In the genomic region with DNA sequence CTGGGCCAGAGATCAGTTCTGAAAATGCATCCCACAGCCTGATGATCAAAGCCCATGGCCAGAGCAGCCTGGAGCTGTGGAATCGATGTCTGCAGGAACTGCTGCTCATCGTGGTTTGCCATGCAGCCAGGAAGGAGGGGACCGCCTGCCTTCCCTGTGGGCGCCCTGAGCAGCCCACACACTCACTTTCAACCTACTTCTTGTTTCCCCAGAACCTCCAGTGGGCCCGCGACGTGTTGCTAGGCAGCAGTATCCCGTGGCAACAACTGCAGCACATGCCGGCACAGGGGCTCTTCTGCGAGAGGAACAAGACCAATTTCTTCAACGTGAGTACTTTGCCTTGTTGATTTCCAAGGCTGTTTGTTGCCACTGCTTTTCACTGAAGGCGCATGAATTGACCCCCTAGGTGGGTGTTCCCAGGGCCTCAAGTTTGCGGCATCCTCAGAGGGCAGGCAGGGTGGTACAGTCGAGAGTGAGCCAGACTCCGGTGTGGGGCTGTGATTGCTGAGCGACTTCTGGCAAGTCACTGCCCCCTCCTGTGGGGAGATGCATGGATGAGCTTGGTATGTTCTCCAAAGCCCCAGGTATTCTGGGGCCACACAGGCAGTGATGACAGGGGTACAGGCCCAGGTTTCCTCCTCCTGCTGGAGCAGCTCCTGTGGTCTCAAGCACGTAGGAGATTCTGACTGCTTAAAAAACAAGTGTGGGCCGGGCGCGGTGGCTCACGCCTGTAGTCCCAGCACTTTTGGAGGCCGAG, we compare ENCODE assay signal across 9 cellular contexts. TPM values are rescaled to one million over a fixed set of nuclear protein-coding genes. Genes with fewer than 3 reads are reported as not detected.
DNase-seq lines count a peak whose midpoint lies in the region; ATAC-seq, FAIRE-seq and TF ChIP-seq lines count a peak whose summit lies in the region.
"Had no signal": no experiment of that assay in that cellular context is flagged by ENCODE, and none has a peak within 500 bp of the region (broad histone marks: within the 10 kb centered on the region; RNA-seq: fewer than 3 reads in every experiment).

No MANE protein-coding gene starts in this region.

- FAIRE-seq in small intestine (lab: Jason Lieb, UNC): no peak

- no peaks in the 10 kb centered on the region for H3K27me3 ChIP-seq in layer of hippocampus (ENCODE audit: control insufficient read depth, insufficient read depth, low read length)
- no peaks in the 10 kb centered on the region for H3K27me3 ChIP-seq in small intestine (ENCODE audit: control insufficient read depth in 2 of 2, insufficient read depth in 2 of 2, low read length in 2 of 2)
- no peaks in the 10 kb centered on the region for H3K27me3 ChIP-seq in GM23248 (replicated peaks; ENCODE audit: insufficient read depth)

- H3K9me2 ChIP-seq in GM23248 (ENCODE audit: insufficient read depth): no peaks in the 10 kb centered on the region

- no peak overlapping the region for H2AFZ ChIP-seq in GM23248

- TF ChIP-seq POLR2A in NB4 (IDR thresholded peaks at IDR 0.05; ENCODE audit: extremely low read depth, insufficient read length): no peak

- in situ Hi-C loops in GM23248 (cut with MboI): no loop called here

- H3K4me1 ChIP-seq in small intestine (ENCODE audit: control insufficient read depth in 2 of 2, insufficient read depth in 1 of 2, low read depth in 1 of 2, low read length in 1 of 2) (no peaks in the 10 kb centered on the region), GM23248 (ENCODE audit: insufficient read depth) (0 out of 2 replicates have a peak, but pooled peaks cover 7% of the 10 kb centered on the region)

- H3K79me2 ChIP-seq in GM23248 (ENCODE audit: insufficient read depth): no peaks in the 10 kb centered on the region

- no peak overlapping the region for H3K9ac ChIP-seq in GM23248

- DNase-seq in NB4 (ENCODE audit: low read depth) (peak; percentile 75), small intestine (no peak), GM23248 (no peak), MCF 10A (ENCODE audit: unreplicated experiment) (no peak)
- peak; percentile 46 to 60 for DNase-seq in activated T-cell treated with anti-CD3 and anti-CD28 coated beads, Interleukin-2, amount 50 U/mL, for 72 hours
- DNase-seq in stimulated activated CD8-positive, alpha-beta memory T cell treated with anti-CD3 and anti-CD28 coated beads, Interleukin-15, amount 100 ng/mL, for 48 hours (ENCODE audit: low read depth in 2 of 2): peak; percentile 47 to 63

- CTCF ChIA-PET in MCF 10A (lab: Yijun Ruan, JAX): interaction anchor here (0.6 kb wide), 1 partner anchor 100 kb away, joined by 3 read pairs; no protein-coding TSS in a partner anchor

- H3K4me2 ChIP-seq in GM23248 (ENCODE audit: unreplicated experiment): no peak overlapping the region

- H3F3A ChIP-seq in GM23248 (ENCODE audit: insufficient read depth): 0 out of 2 replicates have a peak, but pooled peaks cover 9% of the 10 kb centered on the region

- H3K27ac Mint-ChIP-seq in activated T-cell treated with anti-CD3 and anti-CD28 coated beads, Interleukin-2, amount 50 U/mL, for 72 hours: no peak overlapping the region
- no peak overlapping the region for H3K27ac Mint-ChIP-seq in MCF 10A (ENCODE audit: low read depth, unreplicated experiment)

- intact Hi-C loops in MCF 10A (cut with micrococcal nuclease): no loop called here

- peaks cover 3 to 5% of the 10 kb centered on the region in 2 donors for H3K36me3 Mint-ChIP-seq in activated T-cell treated with anti-CD3 and anti-CD28 coated beads, Interleukin-2, amount 50 U/mL, for 72 hours (ENCODE audit: insufficient read depth in 2 of 2)
- H3K36me3 Mint-ChIP-seq in MCF 10A (ENCODE audit: insufficient read depth, unreplicated experiment): peaks cover 42% of the 10 kb centered on the region

- TF ChIP-seq CTCF in NB4 (IDR thresholded peaks at IDR 0.05; ENCODE audit: low read depth, low read length) (no peak), MCF 10A (IDR thresholded peaks at IDR 0.05; ENCODE audit: unreplicated experiment) (no peak)

- H3K4me3 Mint-ChIP-seq in activated T-cell treated with anti-CD3 and anti-CD28 coated beads, Interleukin-2, amount 50 U/mL, for 72 hours: no peak overlapping the region
- H3K4me3 Mint-ChIP-seq in MCF 10A (ENCODE audit: unreplicated experiment): no peak overlapping the region

- H4K20me1 ChIP-seq in GM23248 (ENCODE audit: insufficient read depth): no peaks in the 10 kb centered on the region

- no peaks in the 10 kb centered on the region for H3K9me3 Mint-ChIP-seq in activated T-cell treated with anti-CD3 and anti-CD28 coated beads, Interleukin-2, amount 50 U/mL, for 72 hours
- no peaks in the 10 kb centered on the region for H3K9me3 Mint-ChIP-seq in MCF 10A (ENCODE audit: unreplicated experiment)

- H3K4me3 ChIP-seq in NB4 (ENCODE audit: low read depth, low read length): no peak overlapping the region
- no peak overlapping the region for H3K4me3 ChIP-seq in small intestine (ENCODE audit: low read depth in 1 of 2, low read length in 2 of 2)
- no peak overlapping the region for H3K4me3 ChIP-seq in GM23248

- peak; percentile 62 to 69 for ATAC-seq in activated T-cell treated with anti-CD3 and anti-CD28 coated beads, Interleukin-2, amount 50 U/mL, for 72 hours (replicated peaks in 1 of 2)
- ATAC-seq in GM21423 (IDR thresholded peaks at IDR 0.05; ENCODE audit: unreplicated experiment): no peak

- H3K9me3 ChIP-seq in small intestine (ENCODE audit: control insufficient read depth, low read depth) (no peaks in the 10 kb centered on the region), GM23248 (ENCODE audit: low read depth) (no peaks in the 10 kb centered on the region)

- H3K4me1 Mint-ChIP-seq in activated T-cell treated with anti-CD3 and anti-CD28 coated beads, Interleukin-2, amount 50 U/mL, for 72 hours (ENCODE audit: low read depth): peaks cover 31% of the 10 kb centered on the region
- no peaks in the 10 kb centered on the region for H3K4me1 Mint-ChIP-seq in MCF 10A (ENCODE audit: insufficient read depth, unreplicated experiment)

- no TSS peak for BruUV-seq in MCF 10A (replicated peaks; lab: Mats Ljungman, UMichigan)

- peak overlapping the region; percentile 42 for H3K27ac ChIP-seq in layer of hippocampus (ENCODE audit: low read depth, low read length)
- H3K27ac ChIP-seq in small intestine (ENCODE audit: low read depth in 1 of 2, low read length in 1 of 2): no peak overlapping the region
- no peak overlapping the region for H3K27ac ChIP-seq in GM23248
- H3K27ac ChIP-seq: VCaP had no signal

- H3K27me3 Mint-ChIP-seq in activated T-cell treated with anti-CD3 and anti-CD28 coated beads, Interleukin-2, amount 50 U/mL, for 72 hours (ENCODE audit: low read depth): no peaks in the 10 kb centered on the region
- no peaks in the 10 kb centered on the region for H3K27me3 Mint-ChIP-seq in MCF 10A (ENCODE audit: insufficient read depth, unreplicated experiment)

- POLR2A ChIA-PET in MCF 10A (lab: Yijun Ruan, JAX): no interaction called here

- WGBS in small intestine, 3 donors: 72 to 86% (median 84%) methylated on average over 22 of the region's 22 CpGs
- WGBS in GM23248 (ENCODE audit: low coverage in 1 of 2, low lambda C conversion rate in 2 of 2, missing lambda C conversion rate in 2 of 2), 2 experiments: 87 to 91% methylated on average over 22 of the region's 22 CpGs

- H3K36me3 ChIP-seq in small intestine (ENCODE audit: control insufficient read depth in 2 of 2, insufficient read depth in 2 of 2, low read length in 2 of 2) (peaks cover 3 to 21% of the 10 kb centered on the region in 2 donors), GM23248 (ENCODE audit: low read depth) (no peaks in the 10 kb centered on the region)

RNA-seq across cellular contexts. Expression of a gene that starts 47.0 kb away (rescaled TPM):
- under 1 TPM; 0.55 to 0.60 TPM for total RNA-seq in activated T-cell treated with anti-CD3 and anti-CD28 coated beads, Interleukin-2, amount 50 U/mL, for 72 hours
- polyA plus RNA-seq in small intestine (10 to 100 TPM in 1 of 3 donors, 1 to 10 TPM in 2; 6.1 to 15.0 (median 7.6) TPM), GM23248 (2016; fragmentation: Nextera tagmentation; extraction: Ambion mirVana) (0.24 and 0.28 TPM in 2 replicates)
- under 0.01 TPM in 1 of 2 replicates, not detected in the other for total RNA-seq in GM23248 (2014; rRNA removed; shearing (Covaris generic))
- 13.3 and 32.8 TPM in 2 replicates for total RNA-seq in MCF 10A (2022)

Comparison
In these comparisons a context has a peak if more than half of its experiments do, and no peak if none do; other contexts are left out.
1. DNase-seq: peak in NB4 (single experiment), activated T-cell treated with anti-CD3 and anti-CD28 coated beads, Interleukin-2, amount 50 U/mL, for 72 hours (2 of 2) and stimulated activated CD8-positive, alpha-beta memory T cell treated with anti-CD3 and anti-CD28 coated beads, Interleukin-15, amount 100 ng/mL, for 48 hours (2 of 2); none in small intestine (single experiment), GM23248 (single experiment) and MCF 10A (single experiment).